ENCODE assay signal across 1 cellular context in genomic region chr20:10429443-10429981, GRCh38.
TF ChIP-seq lines count a peak whose summit lies in the region.

No MANE protein-coding gene starts in this region.

TF ChIP-seq in HepG2, 621 proteins besides CTCF, POLR2A, EP300 and RAD21 (continues in another document):
- TF ChIP-seq ZSCAN31 (CRISPR knock-in tag; IDR thresholded peaks at IDR 0.05; ENCODE audit: low read depth) (no peak), KLF9 (CRISPR knock-in tag; IDR thresholded peaks at IDR 0.05; ENCODE audit: low read depth) (no peak), RXRA (CRISPR knock-in tag; IDR thresholded peaks at IDR 0.05) (peak; percentile 94; the same call in 1 of the 2 replicates), SKI (IDR thresholded peaks at IDR 0.05; ENCODE audit: partially characterized antibody) (peak; percentile 31), FOXM1 (CRISPR knock-in tag; IDR thresholded peaks at IDR 0.05) (no peak), SCMH1 (CRISPR knock-in tag; IDR thresholded peaks at IDR 0.05; ENCODE audit: borderline replicate concordance) (no peak), ZNF136 (CRISPR knock-in tag; IDR thresholded peaks at IDR 0.05; ENCODE audit: low read depth) (peak; percentile 39; the same call in 1 of the 2 replicates), TBL1XR1 (IDR thresholded peaks at IDR 0.05; ENCODE audit: borderline replicate concordance, low read length, partially characterized antibody) (no peak), CBX5 (CRISPR knock-in tag; IDR thresholded peaks at IDR 0.05; ENCODE audit: borderline replicate concordance) (0 out of 2 replicates have a peak, but pooled peaks have one; percentile 55), ZBTB7B (CRISPR knock-in tag; IDR thresholded peaks at IDR 0.05) (0 out of 2 replicates have a peak, but pooled peaks have one; percentile 52), PPARG (CRISPR knock-in tag; conservative IDR thresholded peaks at IDR 0.05) (no peak), ZBTB1 (CRISPR knock-in tag; IDR thresholded peaks at IDR 0.05; ENCODE audit: borderline replicate concordance) (no peak), TFAP4 (IDR thresholded peaks at IDR 0.05; ENCODE audit: borderline replicate concordance, low read depth) (no peak), MNT (IDR thresholded peaks at IDR 0.05) (no peak), TAF15 (IDR thresholded peaks at IDR 0.05; ENCODE audit: low read depth, low read length, poor library complexity, severe bottlenecking) (no peak), PATZ1 (CRISPR knock-in tag; IDR thresholded peaks at IDR 0.05) (peak; percentile 34; the same call in 1 of the 2 replicates), JARID2 (CRISPR knock-in tag; IDR thresholded peaks at IDR 0.05; ENCODE audit: insufficient replicate concordance) (no peak), ZGPAT (CRISPR knock-in tag; IDR thresholded peaks at IDR 0.05) (peak; percentile 68), RFX3 (CRISPR knock-in tag; IDR thresholded peaks at IDR 0.05) (no peak), ZNF552 (CRISPR knock-in tag; IDR thresholded peaks at IDR 0.05; ENCODE audit: borderline replicate concordance) (no peak), YEATS2 (CRISPR knock-in tag; IDR thresholded peaks at IDR 0.05; ENCODE audit: borderline replicate concordance) (0 out of 2 replicates have a peak, but pooled peaks have one; percentile 31), ZNF674 (CRISPR knock-in tag; IDR thresholded peaks at IDR 0.05; ENCODE audit: low read depth) (no peak), ATF1 (CRISPR knock-in tag; IDR thresholded peaks at IDR 0.05) (no peak), NFYC (CRISPR knock-in tag; IDR thresholded peaks at IDR 0.05) (0 out of 2 replicates have a peak, but pooled peaks have one; percentile 33), HDAC1 (CRISPR knock-in tag; IDR thresholded peaks at IDR 0.05) (peak; percentile 48), NFKB2 (CRISPR knock-in tag; IDR thresholded peaks at IDR 0.05; ENCODE audit: borderline replicate concordance) (no peak), ZSCAN22 (CRISPR knock-in tag; IDR thresholded peaks at IDR 0.05) (no peak), IKZF5 (CRISPR knock-in tag; IDR thresholded peaks at IDR 0.05) (peak; percentile 88), ZNF251 (CRISPR knock-in tag; IDR thresholded peaks at IDR 0.05) (no peak), HOXD1 (CRISPR knock-in tag; IDR thresholded peaks at IDR 0.05) (no peak), ZC3H13 (CRISPR knock-in tag; IDR thresholded peaks at IDR 0.05) (no peak), NFIC (IDR thresholded peaks at IDR 0.05; ENCODE audit: low read length) (0 out of 2 replicates have a peak, but pooled peaks have one; percentile 41), SOX13 (IDR thresholded peaks at IDR 0.05) (no peak), SOX13 (CRISPR knock-in tag; conservative IDR thresholded peaks at IDR 0.05 in 1 of 2, IDR thresholded peaks at IDR 0.05 in 1 of 2) (peak in 1 of 2 experiments; percentile 74; a peak in 2 of 4 replicates), KDM2A (CRISPR knock-in tag; IDR thresholded peaks at IDR 0.05; ENCODE audit: borderline replicate concordance, low read depth) (peak; percentile 54; the same call in 1 of the 2 replicates), MIXL1 (CRISPR knock-in tag; IDR thresholded peaks at IDR 0.05) (peak; percentile 91), RFX1 (IDR thresholded peaks at IDR 0.05) (no peak), NR0B2 (CRISPR knock-in tag; IDR thresholded peaks at IDR 0.05) (no peak), CEBPG (CRISPR knock-in tag; IDR thresholded peaks at IDR 0.05) (peak; percentile 66)
- TF ChIP-seq, protein P1, sequence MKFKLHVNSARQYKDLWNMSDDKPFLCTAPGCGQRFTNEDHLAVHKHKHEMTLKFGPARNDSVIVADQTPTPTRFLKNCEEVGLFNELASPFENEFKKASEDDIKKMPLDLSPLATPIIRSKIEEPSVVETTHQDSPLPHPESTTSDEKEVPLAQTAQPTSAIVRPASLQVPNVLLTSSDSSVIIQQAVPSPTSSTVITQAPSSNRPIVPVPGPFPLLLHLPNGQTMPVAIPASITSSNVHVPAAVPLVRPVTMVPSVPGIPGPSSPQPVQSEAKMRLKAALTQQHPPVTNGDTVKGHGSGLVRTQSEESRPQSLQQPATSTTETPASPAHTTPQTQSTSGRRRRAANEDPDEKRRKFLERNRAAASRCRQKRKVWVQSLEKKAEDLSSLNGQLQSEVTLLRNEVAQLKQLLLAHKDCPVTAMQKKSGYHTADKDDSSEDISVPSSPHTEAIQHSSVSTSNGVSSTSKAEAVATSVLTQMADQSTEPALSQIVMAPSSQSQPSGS (CRISPR knock-in tag; IDR thresholded peaks at IDR 0.05): 0 out of 2 replicates have a peak, but pooled peaks have one; percentile 18
- TF ChIP-seq, protein P2, sequence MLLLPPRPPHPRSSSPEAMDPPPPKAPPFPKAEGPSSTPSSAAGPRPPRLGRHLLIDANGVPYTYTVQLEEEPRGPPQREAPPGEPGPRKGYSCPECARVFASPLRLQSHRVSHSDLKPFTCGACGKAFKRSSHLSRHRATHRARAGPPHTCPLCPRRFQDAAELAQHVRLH (CRISPR knock-in tag; IDR thresholded peaks at IDR 0.05; ENCODE audit: borderline replicate concordance, low read depth): peak; percentile 72; the same call in 1 of the 2 replicates
- TF ChIP-seq, protein P3, sequence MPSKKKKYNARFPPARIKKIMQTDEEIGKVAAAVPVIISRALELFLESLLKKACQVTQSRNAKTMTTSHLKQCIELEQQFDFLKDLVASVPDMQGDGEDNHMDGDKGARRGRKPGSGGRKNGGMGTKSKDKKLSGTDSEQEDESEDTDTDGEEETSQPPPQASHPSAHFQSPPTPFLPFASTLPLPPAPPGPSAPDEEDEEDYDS (CRISPR knock-in tag; IDR thresholded peaks at IDR 0.05): 0 out of 2 replicates have a peak, but pooled peaks have one; percentile 12
- TF ChIP-seq, protein P4, sequence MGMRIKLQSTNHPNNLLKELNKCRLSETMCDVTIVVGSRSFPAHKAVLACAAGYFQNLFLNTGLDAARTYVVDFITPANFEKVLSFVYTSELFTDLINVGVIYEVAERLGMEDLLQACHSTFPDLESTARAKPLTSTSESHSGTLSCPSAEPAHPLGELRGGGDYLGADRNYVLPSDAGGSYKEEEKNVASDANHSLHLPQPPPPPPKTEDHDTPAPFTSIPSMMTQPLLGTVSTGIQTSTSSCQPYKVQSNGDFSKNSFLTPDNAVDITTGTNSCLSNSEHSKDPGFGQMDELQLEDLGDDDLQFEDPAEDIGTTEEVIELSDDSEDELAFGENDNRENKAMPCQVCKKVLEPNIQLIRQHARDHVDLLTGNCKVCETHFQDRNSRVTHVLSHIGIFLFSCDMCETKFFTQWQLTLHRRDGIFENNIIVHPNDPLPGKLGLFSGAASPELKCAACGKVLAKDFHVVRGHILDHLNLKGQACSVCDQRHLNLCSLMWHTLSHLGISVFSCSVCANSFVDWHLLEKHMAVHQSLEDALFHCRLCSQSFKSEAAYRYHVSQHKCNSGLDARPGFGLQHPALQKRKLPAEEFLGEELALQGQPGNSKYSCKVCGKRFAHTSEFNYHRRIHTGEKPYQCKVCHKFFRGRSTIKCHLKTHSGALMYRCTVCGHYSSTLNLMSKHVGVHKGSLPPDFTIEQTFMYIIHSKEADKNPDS (CRISPR knock-in tag; IDR thresholded peaks at IDR 0.05): no peak
- TF ChIP-seq, protein P5, sequence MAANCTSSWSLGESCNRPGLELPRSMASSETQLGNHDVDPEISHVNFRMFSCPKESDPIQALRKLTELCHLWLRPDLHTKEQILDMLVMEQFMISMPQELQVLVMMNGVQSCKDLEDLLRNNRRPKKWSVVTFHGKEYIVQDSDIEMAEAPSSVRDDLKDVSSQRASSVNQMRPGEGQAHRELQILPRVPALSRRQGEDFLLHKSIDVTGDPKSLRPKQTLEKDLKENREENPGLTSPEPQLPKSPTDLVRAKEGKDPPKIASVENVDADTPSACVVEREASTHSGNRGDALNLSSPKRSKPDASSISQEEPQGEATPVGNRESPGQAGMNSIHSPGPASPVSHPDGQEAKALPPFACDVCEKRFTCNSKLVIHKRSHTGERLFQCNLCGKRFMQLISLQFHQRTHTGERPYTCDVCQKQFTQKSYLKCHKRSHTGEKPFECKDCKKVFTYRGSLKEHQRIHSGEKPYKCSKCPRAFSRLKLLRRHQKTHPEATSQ (CRISPR knock-in tag; IDR thresholded peaks at IDR 0.05; ENCODE audit: borderline replicate concordance): peak; percentile 93; the same call in 1 of the 2 replicates
- TF ChIP-seq, protein P6, sequence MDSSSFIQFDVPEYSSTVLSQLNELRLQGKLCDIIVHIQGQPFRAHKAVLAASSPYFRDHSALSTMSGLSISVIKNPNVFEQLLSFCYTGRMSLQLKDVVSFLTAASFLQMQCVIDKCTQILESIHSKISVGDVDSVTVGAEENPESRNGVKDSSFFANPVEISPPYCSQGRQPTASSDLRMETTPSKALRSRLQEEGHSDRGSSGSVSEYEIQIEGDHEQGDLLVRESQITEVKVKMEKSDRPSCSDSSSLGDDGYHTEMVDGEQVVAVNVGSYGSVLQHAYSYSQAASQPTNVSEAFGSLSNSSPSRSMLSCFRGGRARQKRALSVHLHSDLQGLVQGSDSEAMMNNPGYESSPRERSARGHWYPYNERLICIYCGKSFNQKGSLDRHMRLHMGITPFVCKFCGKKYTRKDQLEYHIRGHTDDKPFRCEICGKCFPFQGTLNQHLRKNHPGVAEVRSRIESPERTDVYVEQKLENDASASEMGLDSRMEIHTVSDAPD (CRISPR knock-in tag; IDR thresholded peaks at IDR 0.05): 0 out of 2 replicates have a peak, but pooled peaks have one; percentile 73
